12 cellular contexts compared by ENCODE assay signal in genomic region chr7:155821851-155822250, GRCh38. TPM values are rescaled to one million over a fixed set of nuclear protein-coding genes. Genes with fewer than 3 reads are reported as not detected.
"Had no signal": no experiment of that assay in that cellular context is flagged by ENCODE, and none has a peak within 500 bp of the region (broad histone marks: within the 10 kb centered on the region; RNA-seq: fewer than 3 reads in every experiment).

No MANE protein-coding gene starts in this region.

- H2AFZ ChIP-seq: GM23248 had no signal

- H3K4me3 ChIP-seq: GM23248, HAP-1 had no signal

- H3K36me3 ChIP-seq: HAP-1 had no signal

- H3K9me3 ChIP-seq: HAP-1 had no signal

- H3K27ac ChIP-seq: GM23248, HL-60 had no signal

- H3K9ac ChIP-seq: GM23248 had no signal

- ATAC-seq: HCT116, HepG2 had no signal

- H3K4me1 ChIP-seq: HAP-1 had no signal

- DNase-seq: GM23248, GOT3, H7, HFFc6, KBM-7 had no signal

RNA-seq across cellular contexts. Expression of gene SHH, which starts 9.6 kb away (rescaled TPM):
- total RNA-seq: GM23248, H4, HFFc6, HT1080 had no signal
- polyA plus RNA-seq: GM23248, IgD-negative memory B cell had no signal
